12 cellular contexts compared by ENCODE assay signal in genomic region chr14:49642163-49642562, GRCh38. TPM values are rescaled to one million over a fixed set of nuclear protein-coding genes. Genes with fewer than 3 reads are reported as not detected.
A peak's percentile ranks its signal among the peaks of the same experiment; 100 is the strongest.
DNase-seq lines count a peak whose midpoint lies in the region; ATAC-seq and TF ChIP-seq lines count a peak whose summit lies in the region.
"Had no signal": no experiment of that assay in that cellular context is flagged by ENCODE, and none has a peak within 500 bp of the region (broad histone marks: within the 10 kb centered on the region; RNA-seq: fewer than 3 reads in every experiment).

No MANE protein-coding gene starts in this region.

- no peaks in the 10 kb centered on the region for H3K9me3 ChIP-seq in CD4-positive, alpha-beta T cell (ENCODE audit: control insufficient read depth, low read length)
- H3K9me3 ChIP-seq in thyroid gland, result no peaks in the 10 kb centered on the region
- H3K9me3 ChIP-seq in SJCRH30 (replicated peaks), result no peaks in the 10 kb centered on the region
- H3K9me3 ChIP-seq: neutrophil, thoracic aorta had no signal

- intact Hi-C loops in CD4-positive, alpha-beta T cell (cut with DNase I, micrococcal nuclease), result no loop called here
- intact Hi-C loops in thyroid gland (cut with DNase I), result no loop called here

- no peaks in the 10 kb centered on the region for H3K27me3 ChIP-seq in CD4-positive, alpha-beta T cell (ENCODE audit: control insufficient read depth, insufficient read depth, low read length)
- no peaks in the 10 kb centered on the region for H3K27me3 ChIP-seq in thyroid gland
- no peaks in the 10 kb centered on the region for H3K27me3 ChIP-seq in SJCRH30
- H3K27me3 ChIP-seq: neutrophil had no signal

- H3K4me3 ChIP-seq in thyroid gland (replicated peaks in 1 of 3), result no peak overlapping the region
- no peak overlapping the region for H3K4me3 ChIP-seq in SJCRH30
- H3K4me3 ChIP-seq: thoracic aorta had no signal

- no peak overlapping the region for H3K4me3 Mint-ChIP-seq in CD4-positive, alpha-beta T cell
- no peak overlapping the region for H3K4me3 Mint-ChIP-seq in chondrocyte (ENCODE audit: unreplicated experiment)
- no peak overlapping the region for H3K4me3 Mint-ChIP-seq in naive thymus-derived CD8-positive, alpha-beta T cell

- H3K36me3 ChIP-seq in thyroid gland (no peaks in the 10 kb centered on the region), SJCRH30 (peaks cover 9% of the 10 kb centered on the region)
- H3K36me3 ChIP-seq: neutrophil had no signal

- H3K9me3 Mint-ChIP-seq in CD4-positive, alpha-beta T cell, result no peaks in the 10 kb centered on the region
- H3K9me3 Mint-ChIP-seq in chondrocyte (ENCODE audit: low read depth), result no peaks in the 10 kb centered on the region
- H3K9me3 Mint-ChIP-seq in naive thymus-derived CD8-positive, alpha-beta T cell, result no peaks in the 10 kb centered on the region

- TF ChIP-seq CTCF in CD4-positive, alpha-beta T cell (IDR thresholded peaks at IDR 0.05), result no peak
- no peak for TF ChIP-seq CTCF in chondrocyte (IDR thresholded peaks at IDR 0.05)
- TF ChIP-seq CTCF in thyroid gland (IDR thresholded peaks at IDR 0.05), result no peak

- H3K27me3 Mint-ChIP-seq in CD4-positive, alpha-beta T cell, result no peaks in the 10 kb centered on the region
- no peaks in the 10 kb centered on the region for H3K27me3 Mint-ChIP-seq in chondrocyte (ENCODE audit: low read depth)
- H3K27me3 Mint-ChIP-seq in naive thymus-derived CD8-positive, alpha-beta T cell, result no peaks in the 10 kb centered on the region

- DNase-seq in CD4-positive, alpha-beta T cell, result no peak
- DNase-seq in chondrocyte (ENCODE audit: low spot score) (no peak), thyroid gland (no peak), NCI-H187 (lab: John Stamatoyannopoulos, UW) (no peak), SJCRH30 (no peak)
- no peak for DNase-seq in naive thymus-derived CD8-positive, alpha-beta T cell
- DNase-seq: NCI-H1694 treated with DMSO at 0.1 percent for 48 hours; stimulated activated CD4-positive, alpha-beta T cell treated with anti-CD3 and anti-CD28 coated beads, Interleukin-4, amount 100 ng/mL, for 4 hours had no signal

- POLR2A ChIA-PET in CD4-positive, alpha-beta T cell (lab: Charles Lee), result interaction anchor here (0.8 kb wide), 1 partner anchor 22 kb away, joined by 5 read pairs; the partner anchor contains the start of genes MGAT2 and RPL36AL
- POLR2A ChIA-PET in naive thymus-derived CD8-positive, alpha-beta T cell (lab: Charles Lee), result interaction anchor here (1.0 kb wide), 1 partner anchor 8 kb away, joined by 3 read pairs; the partner anchor contains the start of gene DNAAF2

- peaks cover 42% of the 10 kb centered on the region for H3K36me3 Mint-ChIP-seq in CD4-positive, alpha-beta T cell (ENCODE audit: low read depth)
- H3K36me3 Mint-ChIP-seq in chondrocyte (ENCODE audit: low read depth), result peaks cover 11% of the 10 kb centered on the region
- peaks cover 0 to 23% (median 0%) of the 10 kb centered on the region in 3 donors for H3K36me3 Mint-ChIP-seq in naive thymus-derived CD8-positive, alpha-beta T cell

- CTCF ChIA-PET in CD4-positive, alpha-beta T cell (lab: Charles Lee), result interaction anchor here (1.2 kb wide), 1 partner anchor 126 kb away, joined by 6 read pairs; the partner anchor contains the start of gene KLHDC2

- peaks cover 59% of the 10 kb centered on the region for H3K4me1 Mint-ChIP-seq in CD4-positive, alpha-beta T cell (ENCODE audit: low read depth)
- peaks cover 31% of the 10 kb centered on the region for H3K4me1 Mint-ChIP-seq in chondrocyte (ENCODE audit: low read depth)
- H3K4me1 Mint-ChIP-seq in naive thymus-derived CD8-positive, alpha-beta T cell, result peaks cover 26 to 53% (median 51%) of the 10 kb centered on the region in 4 donors

- no peak overlapping the region for H3K27ac ChIP-seq in CD4-positive, alpha-beta T cell (ENCODE audit: low read depth, low read length)
- H3K27ac ChIP-seq in thyroid gland (no peak overlapping the region), SJCRH30 (no peak overlapping the region)
- H3K27ac ChIP-seq: neutrophil, thoracic aorta had no signal

- H3K4me1 ChIP-seq in thyroid gland (peaks cover 4 to 6% of the 10 kb centered on the region in 2 donors), SJCRH30 (no peaks in the 10 kb centered on the region)

- peak overlapping the region; percentile 60 for H3K27ac Mint-ChIP-seq in CD4-positive, alpha-beta T cell
- peak overlapping the region; percentile 76 for H3K27ac Mint-ChIP-seq in chondrocyte (ENCODE audit: unreplicated experiment)
- H3K27ac Mint-ChIP-seq in naive thymus-derived CD8-positive, alpha-beta T cell, result peak overlapping the region in 9 of 10 donors; percentile 1 to 90 (median 47)

- ATAC-seq in CD4-positive, alpha-beta T cell (ENCODE audit: poor library complexity), result no peak
- ATAC-seq in HG02885 (IDR thresholded peaks at IDR 0.05; ENCODE audit: poor library complexity, unreplicated experiment) (peak; percentile 29), esophagus mucosa (no peak)
- ATAC-seq in naive thymus-derived CD8-positive, alpha-beta T cell, result no peak

- TF ChIP-seq POLR2A in thyroid gland (IDR thresholded peaks at IDR 0.05), result no peak

RNA-seq across cellular contexts. Expression of gene DNAAF2, which starts 7.1 kb away (rescaled TPM):
- total RNA-seq in CD4-positive, alpha-beta T cell, result 1 to 10 TPM; 7.5 to 8.0 TPM
- total RNA-seq in chondrocyte (5.2 to 5.6 TPM (median 5.5 TPM) in 3 replicates), thyroid gland (10 to 100 TPM in 2 of 4 donors, 1 to 10 TPM in 2; 5.6 to 15.3 (median 11.5) TPM), esophagus mucosa (5.7 TPM)
- 1 to 10 TPM; 6.9 TPM for total RNA-seq in naive thymus-derived CD8-positive, alpha-beta T cell
- polyA plus RNA-seq in naive thymus-derived CD8-positive, alpha-beta T cell, result 10 to 100 TPM; 10.1 to 16.7 (median 12.3) TPM
- total RNA-seq in SJCRH30 (2014; rRNA removed; shearing (Covaris generic)), result 20.6 and 22.2 TPM in 2 replicates

RNA-seq across cellular contexts. Expression of gene MGAT2, which starts 21.6 kb away (rescaled TPM):
- 10 to 100 TPM; 15.0 to 15.1 TPM for total RNA-seq in CD4-positive, alpha-beta T cell
- total RNA-seq in chondrocyte (51.2 to 58.2 TPM (median 53.5 TPM) in 3 replicates), thyroid gland (10 to 100 TPM; 23.8 to 26.7 (median 25.6) TPM), esophagus mucosa (15.1 TPM)
- 10 to 100 TPM; 24.9 to 26.9 TPM for total RNA-seq in naive thymus-derived CD8-positive, alpha-beta T cell
- 10 to 100 TPM; 15.8 to 25.9 (median 19.8) TPM for polyA plus RNA-seq in naive thymus-derived CD8-positive, alpha-beta T cell
- total RNA-seq in SJCRH30 (2014; rRNA removed; shearing (Covaris generic)), result 72.0 and 72.8 TPM in 2 replicates

RNA-seq across cellular contexts. Expression of gene RPL36AL, which starts 21.7 kb away (rescaled TPM):
- total RNA-seq in CD4-positive, alpha-beta T cell, result 100 to 1,000 TPM; 339 to 370 TPM
- 132 to 146 TPM (median 144 TPM) in 3 replicates for total RNA-seq in chondrocyte
- 100 to 1,000 TPM; 259 to 268 TPM for total RNA-seq in naive thymus-derived CD8-positive, alpha-beta T cell
- polyA plus RNA-seq in naive thymus-derived CD8-positive, alpha-beta T cell, result 100 to 1,000 TPM; 489 to 628 (median 623) TPM
- 100 to 1,000 TPM; 119 to 348 (median 175) TPM for total RNA-seq in thyroid gland
- total RNA-seq in SJCRH30 (2014; rRNA removed; shearing (Covaris generic)), result 268 and 271 TPM in 2 replicates
- total RNA-seq in esophagus mucosa, result 129 TPM

RNA-seq across cellular contexts. Expression of gene LRR1, which starts 43.4 kb away (rescaled TPM):
- 1 to 10 TPM; 3.2 to 5.8 TPM for total RNA-seq in CD4-positive, alpha-beta T cell
- total RNA-seq in chondrocyte (8.5 to 13.9 TPM (median 11.6 TPM) in 3 replicates), thyroid gland (1 to 10 TPM; 5.2 to 8.9 (median 6.9) TPM), esophagus mucosa (10.3 TPM)
- 10 to 100 TPM; 12.1 to 12.9 TPM for total RNA-seq in naive thymus-derived CD8-positive, alpha-beta T cell
- 10 to 100 TPM in 1 of 3 donors, 1 to 10 TPM in 2; 8.5 to 10.4 (median 8.9) TPM for polyA plus RNA-seq in naive thymus-derived CD8-positive, alpha-beta T cell
- total RNA-seq in SJCRH30 (2014; rRNA removed; shearing (Covaris generic)), result 54.5 and 60.8 TPM in 2 replicates

RNA-seq across cellular contexts. Expression of gene POLE2, which starts 45.9 kb away (rescaled TPM):
- total RNA-seq in CD4-positive, alpha-beta T cell, result 1 to 10 TPM; 1.2 to 1.4 TPM
- total RNA-seq in chondrocyte (2.2 to 6.4 TPM (median 3.1 TPM) in 3 replicates), thyroid gland (1 to 10 TPM in 3 of 4 donors, under 1 TPM in 1; 0.33 to 3.1 (median 2.2) TPM), esophagus mucosa (7.2 TPM)
- total RNA-seq in naive thymus-derived CD8-positive, alpha-beta T cell, result 1 to 10 TPM; 1.9 to 2.0 TPM
- polyA plus RNA-seq in naive thymus-derived CD8-positive, alpha-beta T cell, result 1 to 10 TPM; 1.3 to 3.2 (median 1.6) TPM
- total RNA-seq in SJCRH30 (2014; rRNA removed; shearing (Covaris generic)), result 52.0 and 53.4 TPM in 2 replicates
